ENCODE assay signal across 15 cellular contexts in the genomic region with DNA sequence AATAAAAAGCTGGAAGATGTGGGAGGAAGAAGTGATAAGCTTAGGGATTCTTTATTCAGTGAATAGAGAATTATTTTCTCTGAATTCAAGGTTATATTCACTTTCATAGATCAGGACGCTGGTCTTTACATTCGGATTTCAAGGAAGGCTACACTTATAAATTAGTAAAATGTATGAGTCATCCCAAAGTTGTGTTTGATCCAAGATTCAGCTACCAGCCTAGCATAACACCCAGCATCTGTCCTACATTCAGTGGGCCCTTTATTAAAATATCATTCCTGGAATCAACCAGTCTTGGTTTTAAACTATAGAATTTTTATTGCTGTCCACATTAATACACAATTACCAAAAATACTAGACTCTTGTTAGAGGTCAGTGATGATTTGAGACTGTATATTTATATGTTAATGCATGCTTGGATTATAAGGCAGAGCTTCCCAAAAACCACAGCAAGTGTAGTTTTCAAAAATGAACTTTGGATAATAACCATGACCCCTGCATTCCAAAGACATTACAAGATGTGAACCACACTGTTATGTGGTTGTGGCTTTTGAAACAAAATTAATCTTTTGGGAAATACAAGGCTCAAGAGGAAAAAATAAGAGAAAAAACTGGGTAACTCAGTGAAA.
DNase-seq lines count a peak whose midpoint lies in the region; ATAC-seq and TF ChIP-seq lines count a peak whose summit lies in the region.
"Had no signal": no experiment of that assay in that cellular context is flagged by ENCODE, and none has a peak within 500 bp of the region (broad histone marks: within the 10 kb centered on the region; RNA-seq: fewer than 3 reads in every experiment).

No MANE protein-coding gene starts in this region.

- H3K27ac Mint-ChIP-seq in naive thymus-derived CD4-positive, alpha-beta T cell: no peak overlapping the region
- H3K27ac Mint-ChIP-seq: activated CD8-positive, alpha-beta T cell treated with anti-CD3 and anti-CD28 coated beads for 36 hours; activated naive CD4-positive, alpha-beta T cell treated with anti-CD3 and anti-CD28 coated beads, Interleukin-2, amount 10 ng/mL, durations not matched to agents 7 days and 5 days; CD4-positive, alpha-beta memory T cell; GM23338 had no signal

- no peak overlapping the region for H3K4me3 Mint-ChIP-seq in naive thymus-derived CD4-positive, alpha-beta T cell
- H3K4me3 Mint-ChIP-seq in activated T-cell treated with anti-CD3 and anti-CD28 coated beads, Interleukin-2, amount 50 U/mL, for 4 hours: no peak overlapping the region
- H3K4me3 Mint-ChIP-seq: activated CD8-positive, alpha-beta T cell treated with anti-CD3 and anti-CD28 coated beads for 36 hours; activated naive CD4-positive, alpha-beta T cell treated with anti-CD3 and anti-CD28 coated beads, Interleukin-2, amount 10 ng/mL, durations not matched to agents 7 days and 5 days; CD4-positive, alpha-beta memory T cell; GM23338 had no signal

- H3K27me3 ChIP-seq in BJ (ENCODE audit: control insufficient read depth, insufficient read depth, low read length): peaks cover 7% of the 10 kb centered on the region
- H3K27me3 ChIP-seq in naive thymus-derived CD4-positive, alpha-beta T cell (ENCODE audit: control insufficient read depth in 2 of 2, insufficient read depth in 2 of 2, low read length in 2 of 2): no peaks in the 10 kb centered on the region

- intact Hi-C loops in naive thymus-derived CD4-positive, alpha-beta T cell (cut with micrococcal nuclease): no loop called here

- no peaks in the 10 kb centered on the region for H3K9me3 Mint-ChIP-seq in naive thymus-derived CD4-positive, alpha-beta T cell
- no peaks in the 10 kb centered on the region for H3K9me3 Mint-ChIP-seq in activated T-cell treated with anti-CD3 and anti-CD28 coated beads, Interleukin-2, amount 50 U/mL, for 4 hours
- H3K9me3 Mint-ChIP-seq: activated CD8-positive, alpha-beta T cell treated with anti-CD3 and anti-CD28 coated beads for 36 hours; activated naive CD4-positive, alpha-beta T cell treated with anti-CD3 and anti-CD28 coated beads, Interleukin-2, amount 10 ng/mL, durations not matched to agents 7 days and 5 days; CD4-positive, alpha-beta memory T cell; GM23338 had no signal

- H3K4me1 Mint-ChIP-seq in naive thymus-derived CD4-positive, alpha-beta T cell: no peaks in the 10 kb centered on the region
- H3K4me1 Mint-ChIP-seq in activated T-cell treated with anti-CD3 and anti-CD28 coated beads, Interleukin-2, amount 50 U/mL, for 4 hours (ENCODE audit: low read depth): no peaks in the 10 kb centered on the region
- H3K4me1 Mint-ChIP-seq: activated naive CD4-positive, alpha-beta T cell treated with anti-CD3 and anti-CD28 coated beads, Interleukin-2, amount 10 ng/mL, durations not matched to agents 7 days and 5 days; CD4-positive, alpha-beta memory T cell had no signal

- DNase-seq in BJ (ENCODE audit: low read depth) (peak; percentile 79), M059J (ENCODE audit: low read depth) (peak; percentile 88), dermis blood vessel endothelial cell (peak; percentile 58), pulmonary artery endothelial cell (ENCODE audit: low read depth, low spot score) (peak; percentile 32)
- DNase-seq in naive thymus-derived CD4-positive, alpha-beta T cell: no peak
- no peak for DNase-seq in activated T-cell treated with anti-CD3 and anti-CD28 coated beads, Interleukin-2, amount 50 U/mL, for 4 hours
- no peak for DNase-seq in stimulated activated CD4-positive, alpha-beta T cell treated with anti-CD3 and anti-CD28 coated beads, Interleukin-1b, Interleukin-23, amount 100 ng/mL, for 48 hours
- DNase-seq: activated CD8-positive, alpha-beta T cell treated with anti-CD3 and anti-CD28 coated beads for 36 hours; activated naive CD4-positive, alpha-beta T cell treated with anti-CD3 and anti-CD28 coated beads, Interleukin-2, amount 10 ng/mL, durations not matched to agents 7 days and 5 days; CD4-positive, alpha-beta memory T cell; hippocampal formation; KG1; T-helper 9 cell had no signal

- TF ChIP-seq CTCF in BJ (IDR thresholded peaks at IDR 0.05; ENCODE audit: insufficient read depth, low read depth, low read length): no peak

- no peaks in the 10 kb centered on the region for H3K36me3 ChIP-seq in BJ (ENCODE audit: control insufficient read depth, insufficient read depth, low read length)
- no peaks in the 10 kb centered on the region for H3K36me3 ChIP-seq in naive thymus-derived CD4-positive, alpha-beta T cell (ENCODE audit: control insufficient read depth in 2 of 3, insufficient read depth in 3 of 3, low read length in 3 of 3)

- no peak overlapping the region for H3K27ac ChIP-seq in naive thymus-derived CD4-positive, alpha-beta T cell (ENCODE audit: low read depth, low read length)

- POLR2A ChIA-PET in BJ (lab: Charles Lee): interaction anchor here (0.5 kb wide), 1 partner anchor 787 kb away, joined by 3 read pairs; no protein-coding TSS in a partner anchor
- POLR2A ChIA-PET in naive thymus-derived CD4-positive, alpha-beta T cell (lab: Charles Lee): no interaction called here

- no peaks in the 10 kb centered on the region for H3K4me1 ChIP-seq in naive thymus-derived CD4-positive, alpha-beta T cell (ENCODE audit: control insufficient read depth in 2 of 2, insufficient read depth in 2 of 2, low read length in 2 of 2)

- H3K9me3 ChIP-seq in naive thymus-derived CD4-positive, alpha-beta T cell (ENCODE audit: control insufficient read depth in 2 of 3, low read length in 3 of 3): no peaks in the 10 kb centered on the region

- ATAC-seq in naive thymus-derived CD4-positive, alpha-beta T cell: no peak
- ATAC-seq in activated T-cell treated with anti-CD3 and anti-CD28 coated beads, Interleukin-2, amount 50 U/mL, for 4 hours: no peak
- no peak for ATAC-seq in HG02870 (IDR thresholded peaks at IDR 0.05; ENCODE audit: unreplicated experiment)
- ATAC-seq: activated CD8-positive, alpha-beta T cell treated with anti-CD3 and anti-CD28 coated beads for 36 hours; GM23338 had no signal

- no peak overlapping the region for H3K4me3 ChIP-seq in BJ (ENCODE audit: low read depth, low read length)
- H3K4me3 ChIP-seq in naive thymus-derived CD4-positive, alpha-beta T cell (ENCODE audit: low read length): no peak overlapping the region
- H3K4me3 ChIP-seq: GM23338 had no signal

- H3K27me3 Mint-ChIP-seq in naive thymus-derived CD4-positive, alpha-beta T cell: peaks cover 0 to 23% (median 4%) of the 10 kb centered on the region in 5 donors
- H3K27me3 Mint-ChIP-seq in activated T-cell treated with anti-CD3 and anti-CD28 coated beads, Interleukin-2, amount 50 U/mL, for 4 hours (ENCODE audit: low read depth): peaks cover 12% of the 10 kb centered on the region
- H3K27me3 Mint-ChIP-seq: activated naive CD4-positive, alpha-beta T cell treated with anti-CD3 and anti-CD28 coated beads, Interleukin-2, amount 10 ng/mL, durations not matched to agents 7 days and 5 days had no signal

- CTCF ChIA-PET in BJ (lab: Yijun Ruan, JAX): interaction anchor here (0.9 to 1.7 kb wide), 2 partner anchors 11 to 12 kb away, joined by 3 to 5 read pairs; no protein-coding TSS in a partner anchor
- CTCF ChIA-PET in naive thymus-derived CD4-positive, alpha-beta T cell (lab: Charles Lee): no interaction called here

- H3K36me3 Mint-ChIP-seq in naive thymus-derived CD4-positive, alpha-beta T cell: no peaks in the 10 kb centered on the region
- no peaks in the 10 kb centered on the region for H3K36me3 Mint-ChIP-seq in activated T-cell treated with anti-CD3 and anti-CD28 coated beads, Interleukin-2, amount 50 U/mL, for 4 hours (ENCODE audit: insufficient read depth)
- H3K36me3 Mint-ChIP-seq: activated naive CD4-positive, alpha-beta T cell treated with anti-CD3 and anti-CD28 coated beads, Interleukin-2, amount 10 ng/mL, durations not matched to agents 7 days and 5 days; CD4-positive, alpha-beta memory T cell had no signal

Comparison
In these comparisons a context has a peak if more than half of its experiments do, and no peak if none do; other contexts are left out.
1. DNase-seq: peak in BJ (single experiment), M059J (single experiment), dermis blood vessel endothelial cell (single experiment) and pulmonary artery endothelial cell (single experiment); none in naive thymus-derived CD4-positive, alpha-beta T cell (0 of 9), activated T-cell treated with anti-CD3 and anti-CD28 coated beads, Interleukin-2, amount 50 U/mL, for 4 hours (single experiment) and stimulated activated CD4-positive, alpha-beta T cell treated with anti-CD3 and anti-CD28 coated beads, Interleukin-1b, Interleukin-23, amount 100 ng/mL, for 48 hours (single experiment).